In the genomic region with DNA sequence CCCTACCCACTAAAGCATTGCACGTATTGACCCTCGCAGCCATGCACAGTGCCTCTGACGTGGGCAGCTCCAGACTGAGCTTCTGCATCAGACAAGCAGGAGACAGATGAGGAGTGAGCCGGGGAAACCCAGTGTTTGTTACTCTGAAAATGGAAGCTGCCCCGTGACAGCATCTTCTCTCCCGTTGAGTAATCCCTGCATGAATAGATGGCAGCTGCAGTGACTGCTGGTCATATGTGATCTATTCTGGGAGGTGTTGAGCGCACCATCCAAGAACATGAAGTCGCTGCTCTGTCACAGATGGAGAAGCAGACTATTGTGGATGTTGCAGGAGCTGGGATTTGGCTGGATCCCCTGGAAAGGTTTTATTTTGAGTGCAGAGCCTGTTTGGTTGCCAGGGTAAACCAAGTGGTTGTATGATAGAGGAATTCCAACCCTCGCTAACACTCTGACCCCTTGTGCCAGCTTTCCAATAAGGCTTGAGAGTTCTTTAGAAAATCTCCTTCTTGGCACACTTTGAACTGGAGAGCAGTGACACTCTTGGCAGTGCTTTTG, we compare ENCODE assay signal across 12 cellular contexts.
DNase-seq lines count a peak whose midpoint lies in the region; TF ChIP-seq lines count a peak whose summit lies in the region.
"Had no signal": no experiment of that assay in that cellular context is flagged by ENCODE, and none has a peak within 500 bp of the region (broad histone marks: within the 10 kb centered on the region; RNA-seq: fewer than 3 reads in every experiment).

No MANE protein-coding gene starts in this region.

- WGBS in stomach, 5 donors, result 53 to 88% (median 83%) methylated on average over 8 to 9 of the region's 9 CpGs

- no peak overlapping the region for H3K27ac Mint-ChIP-seq in CD14-positive monocyte

- peaks cover 0 to 7% (median 3%) of the 10 kb centered on the region in 7 donors for H3K9me3 Mint-ChIP-seq in CD14-positive monocyte

- H3K36me3 ChIP-seq in SJCRH30, result no peaks in the 10 kb centered on the region
- no peaks in the 10 kb centered on the region for H3K36me3 ChIP-seq in tibial artery
- no peaks in the 10 kb centered on the region for H3K36me3 ChIP-seq in stomach
- H3K36me3 ChIP-seq: upper lobe of left lung had no signal

- H3K9me3 ChIP-seq in SJCRH30 (replicated peaks) (no peaks in the 10 kb centered on the region), tibial artery (no peaks in the 10 kb centered on the region), stomach (peaks cover 0 to 17% (median 7%) of the 10 kb centered on the region in 4 donors)
- H3K9me3 ChIP-seq: upper lobe of left lung had no signal

- H3K4me1 ChIP-seq in SJCRH30 (no peaks in the 10 kb centered on the region), tibial artery (peaks cover 5 to 56% (median 37%) of the 10 kb centered on the region in 4 donors), stomach (peaks cover 0 to 8% (median 0%) of the 10 kb centered on the region in 4 donors)
- H3K4me1 ChIP-seq: upper lobe of left lung had no signal

- H3K27ac ChIP-seq in SJCRH30, result no peak overlapping the region
- peak overlapping the region; percentile 85 for H3K27ac ChIP-seq in tibial artery
- H3K27ac ChIP-seq in stomach, result peak overlapping the region in 2 of 5 donors; percentile 13 to 50
- H3K27ac ChIP-seq: 22Rv1, upper lobe of left lung had no signal

- no peaks in the 10 kb centered on the region for H3K36me3 Mint-ChIP-seq in CD14-positive monocyte

- peaks cover 0 to 2% (median 1%) of the 10 kb centered on the region in 3 donors for H3K27me3 Mint-ChIP-seq in CD14-positive monocyte (ENCODE audit: low read depth in 3 of 3)

- no peaks in the 10 kb centered on the region for H3K27me3 ChIP-seq in SJCRH30
- H3K27me3 ChIP-seq in tibial artery, result no peaks in the 10 kb centered on the region
- no peaks in the 10 kb centered on the region for H3K27me3 ChIP-seq in stomach
- H3K27me3 ChIP-seq: upper lobe of left lung had no signal

- intact Hi-C loops in tibial artery (cut with DNase I; ENCODE audit: low total_unique reads), result loop anchor here (10.0 kb wide), 3 partner anchors 560 to 1410 kb away; a partner anchor contains a TSS
- intact Hi-C loops in stomach (cut with DNase I; ENCODE audit: low total_unique reads), result no loop called here
- intact Hi-C loops in CD14-positive monocyte (cut with micrococcal nuclease), result no loop called here

- no peak for TF ChIP-seq EP300 in stomach (IDR thresholded peaks at IDR 0.05)

- no peaks in the 10 kb centered on the region for H3K4me1 Mint-ChIP-seq in CD14-positive monocyte

- no peak for TF ChIP-seq POLR2A in stomach (IDR thresholded peaks at IDR 0.05)

- H3K4me3 Mint-ChIP-seq in CD14-positive monocyte, result no peak overlapping the region

- no peak overlapping the region for H3K4me3 ChIP-seq in SJCRH30
- H3K4me3 ChIP-seq in tibial artery, result peak overlapping the region; percentile 28 to 39
- H3K4me3 ChIP-seq in stomach, result no peak overlapping the region
- H3K4me3 ChIP-seq: skin epidermis, upper lobe of left lung had no signal

- peak; percentile 75 for DNase-seq in DMS 273 (lab: John Stamatoyannopoulos, UW; ENCODE audit: unreplicated experiment)
- no peak for DNase-seq in DMS 273 treated with DMSO at 0.1 percent for 48 hours (lab: John Stamatoyannopoulos, UW)
- DNase-seq in SJCRH30, result peak; percentile 22 to 53
- peak; percentile 60 to 81 for DNase-seq in hippocampal formation (lab: John Stamatoyannopoulos, UW)
- DNase-seq in tibial artery, result peak; percentile 84 to 90
- DNase-seq in stomach, result no peak
- no peak for DNase-seq in NCI-H128 (lab: John Stamatoyannopoulos, UW; ENCODE audit: unreplicated experiment)
- no peak for DNase-seq in CD14-positive monocyte (ENCODE audit: low spot score)
- DNase-seq: activated effector memory CD4-positive, alpha-beta T cell treated with Interleukin-2 at 50 U/mL for 16 hours; upper lobe of left lung had no signal

- no peak for TF ChIP-seq CTCF in tibial artery (IDR thresholded peaks at IDR 0.05)
- TF ChIP-seq CTCF in stomach (IDR thresholded peaks at IDR 0.05), result no peak
- no peak for TF ChIP-seq CTCF in CD14-positive monocyte (IDR thresholded peaks at IDR 0.05)

Comparison
In these comparisons a context has a peak if more than half of its experiments do, and no peak if none do; other contexts are left out.
1. DNase-seq: peak in DMS 273 (single experiment), SJCRH30 (2 of 2), hippocampal formation (2 of 2) and tibial artery (2 of 2); none in DMS 273 treated with DMSO at 0.1 percent for 48 hours (single experiment), stomach (single experiment), NCI-H128 (single experiment) and CD14-positive monocyte (single experiment).
2. H3K4me3 ChIP-seq: peak in tibial artery (2 of 2); none in SJCRH30 (single experiment) and stomach (0 of 4).